Comparison of ENCODE assay signal across 12 cellular contexts in the genomic region with DNA sequence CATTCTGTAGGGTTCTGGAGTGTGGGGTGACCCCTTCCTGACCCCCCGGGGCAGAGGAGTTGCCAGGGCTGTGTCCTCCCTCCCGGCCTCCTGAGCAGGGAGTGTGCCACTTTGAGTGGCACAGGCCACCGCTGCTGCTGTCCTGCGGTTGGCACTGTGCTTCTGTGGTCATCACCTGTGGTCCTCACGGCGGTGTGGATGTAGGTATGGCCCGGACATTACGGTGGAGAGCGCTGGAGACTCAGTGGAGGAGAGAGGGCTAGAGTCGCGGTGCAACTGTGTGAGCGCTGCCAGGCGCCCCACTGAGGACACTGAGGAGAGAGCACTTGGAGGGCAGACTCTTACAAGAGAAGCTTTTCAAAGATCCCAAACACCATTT. TPM values are rescaled to one million over a fixed set of nuclear protein-coding genes. Genes with fewer than 3 reads are reported as not detected.
DNase-seq lines count a peak whose midpoint lies in the region; ATAC-seq lines count a peak whose summit lies in the region.
"Had no signal": no experiment of that assay in that cellular context is flagged by ENCODE, and none has a peak within 500 bp of the region (broad histone marks: within the 10 kb centered on the region; RNA-seq: fewer than 3 reads in every experiment).

No MANE protein-coding gene starts in this region.

- WGBS in thymus: 99% methylated on average over 13 of the region's 13 CpGs

- no peak for DNase-seq in activated T-cell treated with anti-CD3 and anti-CD28 coated beads, Interleukin-2, amount 50 U/mL, for 72 hours
- no peak for DNase-seq in activated T-cell treated with anti-CD3 and anti-CD28 coated beads, Interleukin-2, amount 50 U/mL, for 1 hour
- no peak for DNase-seq in caudate nucleus (lab: John Stamatoyannopoulos, UW)
- DNase-seq in HT-29 (ENCODE audit: low spot score): no peak
- DNase-seq in NCI-H2029 treated with DMSO at 0.1 percent for 48 hours (lab: John Stamatoyannopoulos, UW): no peak
- DNase-seq: activated T-cell treated with anti-CD3 and anti-CD28 coated beads for 4 hours; stimulated activated naive CD4-positive, alpha-beta T cell treated with Interleukin-2 at 50 U/mL for 16 hours; T-helper 2 cell had no signal

- peak overlapping the region; percentile 80 for H3K27ac Mint-ChIP-seq in activated T-cell treated with anti-CD3 and anti-CD28 coated beads, Interleukin-2, amount 50 U/mL, for 72 hours

- peaks cover 15 to 25% of the 10 kb centered on the region in 2 donors for H3K36me3 Mint-ChIP-seq in activated T-cell treated with anti-CD3 and anti-CD28 coated beads, Interleukin-2, amount 50 U/mL, for 72 hours (ENCODE audit: insufficient read depth in 2 of 2)

- no peak overlapping the region for H3K4me3 Mint-ChIP-seq in activated T-cell treated with anti-CD3 and anti-CD28 coated beads, Interleukin-2, amount 50 U/mL, for 72 hours

- H3K4me3 ChIP-seq in mucosa of rectum (ENCODE audit: low read length in 2 of 2) (no peak overlapping the region), thymus (ENCODE audit: low read length) (no peak overlapping the region)
- H3K4me3 ChIP-seq: HAP-1 had no signal

- H3K27ac ChIP-seq in caudate nucleus (ENCODE audit: low read depth, low read length) (peak overlapping the region; percentile 83), mucosa of rectum (ENCODE audit: low read depth in 2 of 2, low read length in 2 of 2) (peak overlapping the region; percentile 61 to 71), thymus (ENCODE audit: low read depth) (peak overlapping the region; percentile 53)

- H3K9me3 ChIP-seq in mucosa of rectum (ENCODE audit: control insufficient read depth in 2 of 2, low read length in 2 of 2) (no peaks in the 10 kb centered on the region), thymus (ENCODE audit: control insufficient read depth) (peaks cover 2% of the 10 kb centered on the region)
- H3K9me3 ChIP-seq: HAP-1 had no signal

- H3K36me3 ChIP-seq in mucosa of rectum (ENCODE audit: control insufficient read depth in 2 of 2, insufficient read depth in 2 of 2, low read length in 2 of 2) (peaks cover 17 to 39% of the 10 kb centered on the region in 2 donors), thymus (ENCODE audit: control insufficient read depth, insufficient read depth) (peaks cover 87% of the 10 kb centered on the region)

- H3K27me3 ChIP-seq in mucosa of rectum (ENCODE audit: control insufficient read depth in 2 of 2, insufficient read depth in 2 of 2, low read length in 2 of 2) (no peaks in the 10 kb centered on the region), thymus (ENCODE audit: control insufficient read depth, insufficient read depth) (no peaks in the 10 kb centered on the region)

- H3K9ac ChIP-seq in mucosa of rectum (ENCODE audit: low read depth in 1 of 2, low read length in 2 of 2): no peak overlapping the region

- peaks cover 83% of the 10 kb centered on the region for H3K4me1 Mint-ChIP-seq in activated T-cell treated with anti-CD3 and anti-CD28 coated beads, Interleukin-2, amount 50 U/mL, for 72 hours (ENCODE audit: low read depth)

- H3K27me3 Mint-ChIP-seq in activated T-cell treated with anti-CD3 and anti-CD28 coated beads, Interleukin-2, amount 50 U/mL, for 72 hours (ENCODE audit: low read depth): no peaks in the 10 kb centered on the region

- H3K9me3 Mint-ChIP-seq in activated T-cell treated with anti-CD3 and anti-CD28 coated beads, Interleukin-2, amount 50 U/mL, for 72 hours: no peaks in the 10 kb centered on the region

- ATAC-seq in activated T-cell treated with anti-CD3 and anti-CD28 coated beads, Interleukin-2, amount 50 U/mL, for 72 hours (replicated peaks in 1 of 2): no peak
- no peak for ATAC-seq in HG03342 (IDR thresholded peaks at IDR 0.05; ENCODE audit: unreplicated experiment)

- H3K4me1 ChIP-seq in mucosa of rectum (ENCODE audit: control insufficient read depth in 2 of 2, insufficient read depth in 2 of 2, low read length in 2 of 2): peaks cover 25 to 28% of the 10 kb centered on the region in 2 donors
- peaks cover 6% of the 10 kb centered on the region for H3K4me1 ChIP-seq in thymus (ENCODE audit: control insufficient read depth, insufficient read depth, low read length)
- H3K4me1 ChIP-seq: HAP-1 had no signal

RNA-seq across cellular contexts. Expression of gene PGS1, which starts 39.1 kb away (rescaled TPM):
- total RNA-seq in activated T-cell treated with anti-CD3 and anti-CD28 coated beads, Interleukin-2, amount 50 U/mL, for 72 hours: 100 to 1,000 TPM in 1 of 2 donors, 10 to 100 TPM in 1; 81.6 to 101 TPM
- 32.1 TPM for polyA plus RNA-seq in thymus
- 23.0 and 30.7 TPM in 2 replicates for total RNA-seq in HT-29 (2014; rRNA removed; shearing (Covaris generic))

RNA-seq across cellular contexts. Expression of gene SOCS3, which starts 57.6 kb away (rescaled TPM):
- total RNA-seq in activated T-cell treated with anti-CD3 and anti-CD28 coated beads, Interleukin-2, amount 50 U/mL, for 72 hours: 100 to 1,000 TPM; 164 to 212 TPM
- 126 TPM for polyA plus RNA-seq in thymus
- 0.18 and 0.79 TPM in 2 replicates for total RNA-seq in HT-29 (2014; rRNA removed; shearing (Covaris generic))

Comparison
In these comparisons a context has a peak if more than half of its experiments do, and no peak if none do; other contexts are left out.
1. RNA of gene SOCS3, which starts 57.6 kb away (total RNA-seq): 164 to 212 TPM in activated T-cell treated with anti-CD3 and anti-CD28 coated beads, Interleukin-2, amount 50 U/mL, for 72 hours; 0.18 to 0.79 TPM in HT-29; every median in the first group is over 10 times any median in the second.
2. Peak in every context shown above with its lines, with median percentiles within 50 percentile points of each other: H3K27ac ChIP-seq.